37 cellular contexts compared by ENCODE assay signal in the genomic region with DNA sequence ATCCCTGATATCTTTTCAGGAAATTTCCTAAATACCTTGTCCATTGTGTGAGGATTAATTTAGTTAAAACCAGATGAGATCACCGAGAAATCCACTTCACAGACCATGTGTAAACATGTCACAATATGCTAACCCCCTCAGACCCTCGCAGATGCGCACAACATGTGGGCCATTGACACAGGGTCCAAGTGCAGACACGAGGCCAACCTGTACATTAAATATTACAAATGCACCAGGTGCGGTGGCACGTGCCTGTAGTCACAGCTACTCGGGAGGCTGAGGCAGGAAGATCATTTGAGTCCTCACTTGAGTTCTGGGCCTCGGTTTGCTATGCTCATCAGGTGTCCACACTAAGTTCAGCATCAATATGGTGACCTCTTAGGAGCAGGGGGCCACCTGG. TPM values are rescaled to one million over a fixed set of nuclear protein-coding genes. Genes with fewer than 3 reads are reported as not detected.
"Had no signal": no experiment of that assay in that cellular context is flagged by ENCODE, and none has a peak within 500 bp of the region (broad histone marks: within the 10 kb centered on the region; RNA-seq: fewer than 3 reads in every experiment).

No MANE protein-coding gene starts in this region.

- H3K4me1 ChIP-seq: body of pancreas, breast epithelium, SJCRH30 had no signal

- DNase-seq: activated CD4-positive, alpha-beta T cell treated with anti-CD3 and anti-CD28 coated beads for 1 hour; activated CD4-positive, alpha-beta T cell treated with anti-CD3 and anti-CD28 coated beads for 48 hours; activated CD4-positive, CD25-positive, alpha-beta regulatory T cell; activated CD8-positive, alpha-beta T cell treated with anti-CD3 and anti-CD28 coated beads for 36 hours; activated effector memory CD4-positive, alpha-beta T cell treated with anti-CD3 and anti-CD28 coated beads, Interleukin-2, amount 50 U/mL, for 16 hours; activated naive CD4-positive, alpha-beta T cell treated with Interleukin-2 at 50 U/mL for 16 hours; activated naive CD8-positive, alpha-beta T cell treated with anti-CD3 and anti-CD28 coated beads, Interleukin-2, amount 10 ng/mL, durations not matched to agents 7 days and 5 days; activated T-cell treated with anti-CD3 and anti-CD28 coated beads, Interleukin-2, amount 50 U/mL, for 1 hour; activated T-cell treated with anti-CD3 and anti-CD28 coated beads, Interleukin-2, amount 50 U/mL, for 72 hours; amygdala; body of pancreas; Karpas-422; KBM-7; NCI-H1105; NCI-H1417 treated with DMSO at 0.1 percent for 48 hours; NCI-H1694 treated with DMSO at 0.1 percent for 48 hours; NCI-H2029; NCI-H345; NCI-H526 treated with DMSO at 0.1 percent for 48 hours; NK-92 treated with Interleukin-12 subunit alpha and Interleukin-12 subunit beta, amount 100 ng/mL, for 24 hours; PC-3; SHP77; SJCRH30; T1000; WERI-Rb-1 had no signal

- H3K9me3 ChIP-seq: body of pancreas, breast epithelium, SJCRH30 had no signal

- H3K4me3 Mint-ChIP-seq: activated CD8-positive, alpha-beta T cell treated with anti-CD3 and anti-CD28 coated beads for 36 hours; activated naive CD4-positive, alpha-beta T cell treated with anti-CD3 and anti-CD28 coated beads, Interleukin-2, amount 50 U/mL, for 24 hours; activated naive CD8-positive, alpha-beta T cell treated with anti-CD3 and anti-CD28 coated beads, Interleukin-2, amount 10 ng/mL, durations not matched to agents 7 days and 5 days; activated T-cell treated with anti-CD3 and anti-CD28 coated beads, Interleukin-2, amount 50 U/mL, for 72 hours; activated T-helper 17 cell treated with anti-CD3 and anti-CD28 coated beads, Interleukin-2, amount 50 U/mL, for 72 hours; IgD-negative memory B cell had no signal

- H3K27ac ChIP-seq: body of pancreas, breast epithelium, SJCRH30, SK-N-MC, WERI-Rb-1 had no signal

- H3K36me3 ChIP-seq: breast epithelium, SJCRH30, WERI-Rb-1 had no signal

- H3K4me1 Mint-ChIP-seq: activated naive CD4-positive, alpha-beta T cell treated with anti-CD3 and anti-CD28 coated beads, Interleukin-2, amount 50 U/mL, for 24 hours had no signal

- H3K36me3 Mint-ChIP-seq: activated naive CD4-positive, alpha-beta T cell treated with anti-CD3 and anti-CD28 coated beads, Interleukin-2, amount 50 U/mL, for 24 hours; activated naive CD8-positive, alpha-beta T cell treated with anti-CD3 and anti-CD28 coated beads, Interleukin-2, amount 10 ng/mL, durations not matched to agents 7 days and 5 days; IgD-negative memory B cell had no signal

- H3K27me3 ChIP-seq: body of pancreas, breast epithelium, SJCRH30 had no signal

- ATAC-seq: activated CD8-positive, alpha-beta T cell treated with anti-CD3 and anti-CD28 coated beads for 36 hours; activated T-cell treated with anti-CD3 and anti-CD28 coated beads, Interleukin-2, amount 50 U/mL, for 72 hours; activated T-helper 17 cell treated with anti-CD3 and anti-CD28 coated beads, Interleukin-2, amount 50 U/mL, for 72 hours; body of pancreas; PC-3 had no signal

- H3K4me3 ChIP-seq: body of pancreas, breast epithelium, SJCRH30, SK-N-MC had no signal

- H3K27me3 Mint-ChIP-seq: activated CD8-positive, alpha-beta T cell treated with anti-CD3 and anti-CD28 coated beads for 36 hours; activated naive CD4-positive, alpha-beta T cell treated with anti-CD3 and anti-CD28 coated beads, Interleukin-2, amount 50 U/mL, for 24 hours had no signal

- H3K9me3 Mint-ChIP-seq: activated CD8-positive, alpha-beta T cell treated with anti-CD3 and anti-CD28 coated beads for 36 hours; activated naive CD4-positive, alpha-beta T cell treated with anti-CD3 and anti-CD28 coated beads, Interleukin-2, amount 50 U/mL, for 24 hours; activated T-helper 17 cell treated with anti-CD3 and anti-CD28 coated beads, Interleukin-2, amount 50 U/mL, for 72 hours; IgD-negative memory B cell had no signal

- H3K27ac Mint-ChIP-seq: activated CD8-positive, alpha-beta T cell treated with anti-CD3 and anti-CD28 coated beads for 36 hours; activated naive CD4-positive, alpha-beta T cell treated with anti-CD3 and anti-CD28 coated beads, Interleukin-2, amount 50 U/mL, for 24 hours; activated naive CD8-positive, alpha-beta T cell treated with anti-CD3 and anti-CD28 coated beads, Interleukin-2, amount 10 ng/mL, durations not matched to agents 7 days and 5 days; activated T-cell treated with anti-CD3 and anti-CD28 coated beads, Interleukin-2, amount 50 U/mL, for 72 hours; activated T-helper 17 cell treated with anti-CD3 and anti-CD28 coated beads, Interleukin-2, amount 50 U/mL, for 72 hours; IgD-negative memory B cell had no signal

RNA-seq across cellular contexts. Expression of gene TMPRSS4, which starts 9.9 kb away (rescaled TPM):
- total RNA-seq: activated CD8-positive, alpha-beta memory T cell treated with anti-CD3 and anti-CD28 coated beads for 36 hours; activated CD8-positive, alpha-beta T cell treated with anti-CD3 and anti-CD28 coated beads for 36 hours; astrocyte; MCF 10A; NCI-H460; SJCRH30; T-helper 1 cell treated with Interleukin-12 subunit alpha and Interleukin-12 subunit beta and Interleukin-4 antibody, amounts not matched to agents 30 ng/mL and 1 ng/mL, for 36 hours; T-helper 2 cell treated with Interferon-gamma antibody and Interleukin-4, amounts not matched to agents 100 ng/mL and 5 ng/mL, for 36 hours had no signal
- polyA plus RNA-seq: IgD-negative memory B cell had no signal

RNA-seq across cellular contexts. Expression of gene SMIM35, which starts 19.8 kb away (rescaled TPM):
- total RNA-seq: activated T-helper 17 cell treated with anti-CD3 and anti-CD28 coated beads, Interleukin-2, amount 50 U/mL, for 72 hours; astrocyte; body of pancreas; breast epithelium; cardiac septum; MCF 10A; NCI-H460; PC-3; SJCRH30 had no signal
